In genomic region chr1:182391362-182392044, GRCh38 we compare ENCODE assay signal across 1 cellular context.
A peak's percentile ranks its signal among the peaks of the same experiment; 100 is the strongest.
TF ChIP-seq lines count a peak whose summit lies in the region.

GLUL (minus strand) TSS chr1:182391790; CDS start chr1:182388737, 3,053 bp downstream.

TF ChIP-seq in K562, 482 proteins besides CTCF, POLR2A, EP300 and RAD21 (continued from another document and continues in another):
- TF ChIP-seq FOXP4 (CRISPR knock-in tag; IDR thresholded peaks at IDR 0.05; ENCODE audit: borderline replicate concordance) (peak; percentile 87; the same call in 1 of the 2 replicates), STAG1 (CRISPR knock-in tag; IDR thresholded peaks at IDR 0.05; ENCODE audit: borderline replicate concordance) (peak; percentile 48; the same call in 1 of the 2 replicates), ZNF384 (IDR thresholded peaks at IDR 0.05; ENCODE audit: low read depth, low read length) (no peak), ASH1L (IDR thresholded peaks at IDR 0.05; ENCODE audit: borderline replicate concordance, low read depth, partially characterized antibody) (no peak), NFE2L1 (tag; IDR thresholded peaks at IDR 0.05; ENCODE audit: borderline replicate concordance, low read depth) (no peak), RBFOX2 (IDR thresholded peaks at IDR 0.05; ENCODE audit: low read depth, low read length) (peak; percentile 96), NUFIP1 (IDR thresholded peaks at IDR 0.05; ENCODE audit: partially characterized antibody) (no peak), CBX5 (IDR thresholded peaks at IDR 0.05; ENCODE audit: borderline replicate concordance, low read depth) (no peak), HSF4 (CRISPR knock-in tag; IDR thresholded peaks at IDR 0.05; ENCODE audit: borderline replicate concordance) (no peak), ARID2 (IDR thresholded peaks at IDR 0.05) (0 out of 2 replicates have a peak, but pooled peaks have one; percentile 57), NFE2 (IDR thresholded peaks at IDR 0.05; ENCODE audit: low read depth) (no peak), TCF7 (IDR thresholded peaks at IDR 0.05; ENCODE audit: borderline replicate concordance) (peak; percentile 31; the same call in 1 of the 2 replicates), HDAC8 (tag; IDR thresholded peaks at IDR 0.05) (peak; percentile 68; the same call in 1 of the 2 replicates), ZHX1 (conservative IDR thresholded peaks at IDR 0.05; ENCODE audit: low read length) (no peak), PRMT5 (CRISPR knock-in tag; IDR thresholded peaks at IDR 0.05) (no peak; the same call in 1 of the 2 replicates), TEAD2 (tag; IDR thresholded peaks at IDR 0.05) (no peak), MTA3 (IDR thresholded peaks at IDR 0.05; ENCODE audit: borderline replicate concordance) (peak; percentile 99; the same call in 1 of the 2 replicates), ZBTB8A (IDR thresholded peaks at IDR 0.05; ENCODE audit: partially characterized antibody) (no peak), GTF2A2 (tag; IDR thresholded peaks at IDR 0.05) (peak; percentile 90)
- TF ChIP-seq, protein P1, sequence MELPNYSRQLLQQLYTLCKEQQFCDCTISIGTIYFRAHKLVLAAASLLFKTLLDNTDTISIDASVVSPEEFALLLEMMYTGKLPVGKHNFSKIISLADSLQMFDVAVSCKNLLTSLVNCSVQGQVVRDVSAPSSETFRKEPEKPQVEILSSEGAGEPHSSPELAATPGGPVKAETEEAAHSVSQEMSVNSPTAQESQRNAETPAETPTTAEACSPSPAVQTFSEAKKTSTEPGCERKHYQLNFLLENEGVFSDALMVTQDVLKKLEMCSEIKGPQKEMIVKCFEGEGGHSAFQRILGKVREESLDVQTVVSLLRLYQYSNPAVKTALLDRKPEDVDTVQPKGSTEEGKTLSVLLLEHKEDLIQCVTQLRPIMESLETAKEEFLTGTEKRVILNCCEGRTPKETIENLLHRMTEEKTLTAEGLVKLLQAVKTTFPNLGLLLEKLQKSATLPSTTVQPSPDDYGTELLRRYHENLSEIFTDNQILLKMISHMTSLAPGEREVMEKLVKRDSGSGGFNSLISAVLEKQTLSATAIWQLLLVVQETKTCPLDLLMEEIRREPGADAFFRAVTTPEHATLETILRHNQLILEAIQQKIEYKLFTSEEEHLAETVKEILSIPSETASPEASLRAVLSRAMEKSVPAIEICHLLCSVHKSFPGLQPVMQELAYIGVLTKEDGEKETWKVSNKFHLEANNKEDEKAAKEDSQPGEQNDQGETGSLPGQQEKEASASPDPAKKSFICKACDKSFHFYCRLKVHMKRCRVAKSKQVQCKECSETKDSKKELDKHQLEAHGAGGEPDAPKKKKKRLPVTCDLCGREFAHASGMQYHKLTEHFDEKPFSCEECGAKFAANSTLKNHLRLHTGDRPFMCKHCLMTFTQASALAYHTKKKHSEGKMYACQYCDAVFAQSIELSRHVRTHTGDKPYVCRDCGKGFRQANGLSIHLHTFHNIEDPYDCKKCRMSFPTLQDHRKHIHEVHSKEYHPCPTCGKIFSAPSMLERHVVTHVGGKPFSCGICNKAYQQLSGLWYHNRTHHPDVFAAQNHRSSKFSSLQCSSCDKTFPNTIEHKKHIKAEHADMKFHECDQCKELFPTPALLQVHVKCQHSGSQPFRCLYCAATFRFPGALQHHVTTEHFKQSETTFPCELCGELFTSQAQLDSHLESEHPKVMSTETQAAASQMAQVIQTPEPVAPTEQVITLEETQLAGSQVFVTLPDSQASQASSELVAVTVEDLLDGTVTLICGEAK (IDR thresholded peaks at IDR 0.05): peak; percentile 41; the same call in 1 of the 2 replicates
- TF ChIP-seq, protein P1 (CRISPR knock-in tag; IDR thresholded peaks at IDR 0.05): no peak
- TF ChIP-seq, protein P2, sequence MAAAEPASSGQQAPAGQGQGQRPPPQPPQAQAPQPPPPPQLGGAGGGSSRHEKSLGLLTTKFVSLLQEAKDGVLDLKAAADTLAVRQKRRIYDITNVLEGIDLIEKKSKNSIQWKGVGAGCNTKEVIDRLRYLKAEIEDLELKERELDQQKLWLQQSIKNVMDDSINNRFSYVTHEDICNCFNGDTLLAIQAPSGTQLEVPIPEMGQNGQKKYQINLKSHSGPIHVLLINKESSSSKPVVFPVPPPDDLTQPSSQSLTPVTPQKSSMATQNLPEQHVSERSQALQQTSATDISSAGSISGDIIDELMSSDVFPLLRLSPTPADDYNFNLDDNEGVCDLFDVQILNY (CRISPR knock-in tag; IDR thresholded peaks at IDR 0.05): 0 out of 2 replicates have a peak, but pooled peaks have one; percentile 77
- TF ChIP-seq, protein P3, sequence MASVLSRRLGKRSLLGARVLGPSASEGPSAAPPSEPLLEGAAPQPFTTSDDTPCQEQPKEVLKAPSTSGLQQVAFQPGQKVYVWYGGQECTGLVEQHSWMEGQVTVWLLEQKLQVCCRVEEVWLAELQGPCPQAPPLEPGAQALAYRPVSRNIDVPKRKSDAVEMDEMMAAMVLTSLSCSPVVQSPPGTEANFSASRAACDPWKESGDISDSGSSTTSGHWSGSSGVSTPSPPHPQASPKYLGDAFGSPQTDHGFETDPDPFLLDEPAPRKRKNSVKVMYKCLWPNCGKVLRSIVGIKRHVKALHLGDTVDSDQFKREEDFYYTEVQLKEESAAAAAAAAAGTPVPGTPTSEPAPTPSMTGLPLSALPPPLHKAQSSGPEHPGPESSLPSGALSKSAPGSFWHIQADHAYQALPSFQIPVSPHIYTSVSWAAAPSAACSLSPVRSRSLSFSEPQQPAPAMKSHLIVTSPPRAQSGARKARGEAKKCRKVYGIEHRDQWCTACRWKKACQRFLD (CRISPR knock-in tag; IDR thresholded peaks at IDR 0.05): no peak
- TF ChIP-seq, protein P4, sequence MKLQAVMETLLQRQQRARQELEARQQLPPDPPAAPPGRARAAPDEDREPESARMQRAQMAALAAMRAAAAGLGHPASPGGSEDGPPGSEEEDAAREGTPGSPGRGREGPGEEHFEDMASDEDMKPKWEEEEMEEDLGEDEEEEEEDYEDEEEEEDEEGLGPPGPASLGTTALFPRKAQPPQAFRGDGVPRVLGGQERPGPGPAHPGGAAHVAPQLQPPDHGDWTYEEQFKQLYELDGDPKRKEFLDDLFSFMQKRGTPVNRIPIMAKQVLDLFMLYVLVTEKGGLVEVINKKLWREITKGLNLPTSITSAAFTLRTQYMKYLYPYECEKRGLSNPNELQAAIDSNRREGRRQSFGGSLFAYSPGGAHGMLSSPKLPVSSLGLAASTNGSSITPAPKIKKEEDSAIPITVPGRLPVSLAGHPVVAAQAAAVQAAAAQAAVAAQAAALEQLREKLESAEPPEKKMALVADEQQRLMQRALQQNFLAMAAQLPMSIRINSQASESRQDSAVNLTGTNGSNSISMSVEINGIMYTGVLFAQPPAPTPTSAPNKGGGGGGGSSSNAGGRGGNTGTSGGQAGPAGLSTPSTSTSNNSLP (IDR thresholded peaks at IDR 0.05; ENCODE audit: borderline replicate concordance, low read depth, low read length): no peak
- TF ChIP-seq, protein P5, sequence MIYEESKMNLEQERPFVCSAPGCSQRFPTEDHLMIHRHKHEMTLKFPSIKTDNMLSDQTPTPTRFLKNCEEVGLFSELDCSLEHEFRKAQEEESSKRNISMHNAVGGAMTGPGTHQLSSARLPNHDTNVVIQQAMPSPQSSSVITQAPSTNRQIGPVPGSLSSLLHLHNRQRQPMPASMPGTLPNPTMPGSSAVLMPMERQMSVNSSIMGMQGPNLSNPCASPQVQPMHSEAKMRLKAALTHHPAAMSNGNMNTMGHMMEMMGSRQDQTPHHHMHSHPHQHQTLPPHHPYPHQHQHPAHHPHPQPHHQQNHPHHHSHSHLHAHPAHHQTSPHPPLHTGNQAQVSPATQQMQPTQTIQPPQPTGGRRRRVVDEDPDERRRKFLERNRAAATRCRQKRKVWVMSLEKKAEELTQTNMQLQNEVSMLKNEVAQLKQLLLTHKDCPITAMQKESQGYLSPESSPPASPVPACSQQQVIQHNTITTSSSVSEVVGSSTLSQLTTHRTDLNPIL (CRISPR knock-in tag; IDR thresholded peaks at IDR 0.05): 0 out of 2 replicates have a peak, but pooled peaks have one; percentile 12
- TF ChIP-seq, protein P6, sequence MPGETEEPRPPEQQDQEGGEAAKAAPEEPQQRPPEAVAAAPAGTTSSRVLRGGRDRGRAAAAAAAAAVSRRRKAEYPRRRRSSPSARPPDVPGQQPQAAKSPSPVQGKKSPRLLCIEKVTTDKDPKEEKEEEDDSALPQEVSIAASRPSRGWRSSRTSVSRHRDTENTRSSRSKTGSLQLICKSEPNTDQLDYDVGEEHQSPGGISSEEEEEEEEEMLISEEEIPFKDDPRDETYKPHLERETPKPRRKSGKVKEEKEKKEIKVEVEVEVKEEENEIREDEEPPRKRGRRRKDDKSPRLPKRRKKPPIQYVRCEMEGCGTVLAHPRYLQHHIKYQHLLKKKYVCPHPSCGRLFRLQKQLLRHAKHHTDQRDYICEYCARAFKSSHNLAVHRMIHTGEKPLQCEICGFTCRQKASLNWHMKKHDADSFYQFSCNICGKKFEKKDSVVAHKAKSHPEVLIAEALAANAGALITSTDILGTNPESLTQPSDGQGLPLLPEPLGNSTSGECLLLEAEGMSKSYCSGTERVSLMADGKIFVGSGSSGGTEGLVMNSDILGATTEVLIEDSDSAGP (CRISPR knock-in tag; IDR thresholded peaks at IDR 0.05): no peak
